12 cellular contexts compared by ENCODE assay signal in genomic region chr5:176995122-176995490, GRCh38. TPM values are rescaled to one million over a fixed set of nuclear protein-coding genes. Genes with fewer than 3 reads are reported as not detected.
A peak's percentile ranks its signal among the peaks of the same experiment; 100 is the strongest.
DNase-seq lines count a peak whose midpoint lies in the region; ATAC-seq and TF ChIP-seq lines count a peak whose summit lies in the region.
"Had no signal": no experiment of that assay in that cellular context is flagged by ENCODE, and none has a peak within 500 bp of the region (broad histone marks: within the 10 kb centered on the region; RNA-seq: fewer than 3 reads in every experiment).

No MANE protein-coding gene starts in this region.

- H3K36me3 ChIP-seq in OCI-LY7 (ENCODE audit: insufficient read depth, low read length) (peaks cover 39% of the 10 kb centered on the region), skeletal muscle satellite cell (ENCODE audit: insufficient read depth, low read length) (no peaks in the 10 kb centered on the region)

- peaks cover 39% of the 10 kb centered on the region for H3K4me1 Mint-ChIP-seq in activated CD4-positive, alpha-beta T cell treated with anti-CD3 and anti-CD28 coated beads for 36 hours

- POLR2A ChIA-PET in activated CD4-positive, alpha-beta T cell treated with anti-CD3 and anti-CD28 coated beads for 36 hours (lab: Charles Lee), result interaction anchor here (0.5 to 0.6 kb wide), 2 partner anchors 9 to 356 kb away, joined by 3 read pairs; partner anchors contain the start of gene LMAN2
- POLR2A ChIA-PET in OCI-LY7 (lab: Charles Lee), result interaction anchor here (0.7 to 1.6 kb wide), 7 partner anchors 9 to 123 kb away, joined by 3 to 16 read pairs (median 4); no protein-coding TSS in a partner anchor

- no peak overlapping the region for H3K4me3 Mint-ChIP-seq in activated CD4-positive, alpha-beta T cell treated with anti-CD3 and anti-CD28 coated beads for 36 hours
- H3K4me3 Mint-ChIP-seq: activated naive CD8-positive, alpha-beta T cell treated with anti-CD3 and anti-CD28 coated beads for 36 hours; natural killer cell had no signal

- BruUV-seq in OCI-LY7 (replicated peaks; lab: Mats Ljungman, UMichigan), result no TSS peak

- no peaks in the 10 kb centered on the region for H3K27me3 ChIP-seq in skeletal muscle satellite cell (ENCODE audit: control insufficient read depth, insufficient read depth, low read length)
- H3K27me3 ChIP-seq: SJCRH30 had no signal

- H3K79me2 ChIP-seq in OCI-LY7 (ENCODE audit: insufficient read depth, low read depth, low read length), result peaks cover 100% of the 10 kb centered on the region

- CTCF ChIA-PET in activated CD4-positive, alpha-beta T cell treated with anti-CD3 and anti-CD28 coated beads for 36 hours (lab: Charles Lee), result interaction anchor here (0.8 to 1.0 kb wide), 2 partner anchors 10 to 495 kb away, joined by 3 read pairs; no protein-coding TSS in a partner anchor
- CTCF ChIA-PET in OCI-LY7 (lab: Charles Lee; ENCODE audit: unreplicated experiment), result interaction anchor here (0.6 kb wide), 1 partner anchor 53 kb away, joined by 3 read pairs; no protein-coding TSS in a partner anchor

- H3K9me3 Mint-ChIP-seq in activated CD4-positive, alpha-beta T cell treated with anti-CD3 and anti-CD28 coated beads for 36 hours (ENCODE audit: low read depth), result peaks cover 6% of the 10 kb centered on the region
- H3K9me3 Mint-ChIP-seq: natural killer cell had no signal

- no peak overlapping the region for H2AFZ ChIP-seq in OCI-LY7 (ENCODE audit: low read length)

- no peak for ATAC-seq in activated CD4-positive, alpha-beta T cell treated with anti-CD3 and anti-CD28 coated beads for 36 hours
- ATAC-seq in HG02840 (IDR thresholded peaks at IDR 0.05; ENCODE audit: low FRiP score, unreplicated experiment) (no peak), HG02798 (IDR thresholded peaks at IDR 0.05; ENCODE audit: poor library complexity, unreplicated experiment) (no peak)

- peaks cover 13% of the 10 kb centered on the region for H4K20me1 ChIP-seq in OCI-LY7 (ENCODE audit: insufficient read depth, low read length)

- no peak for DNase-seq in activated CD4-positive, alpha-beta T cell treated with anti-CD3 and anti-CD28 coated beads for 36 hours
- no peak for DNase-seq in activated CD4-positive, alpha-beta T cell treated with anti-CD3 and anti-CD28 coated beads for 1 hour
- DNase-seq in OCI-LY7 (ENCODE audit: low spot score) (no peak), epithelial cell of prostate (ENCODE audit: low read depth, low spot score) (no peak), AG08396 (ENCODE audit: low spot score) (no peak)
- DNase-seq: activated naive CD8-positive, alpha-beta T cell treated with anti-CD3 and anti-CD28 coated beads for 36 hours; natural killer cell; SJCRH30 had no signal

- peak overlapping the region; percentile 59 for H3K27ac Mint-ChIP-seq in activated CD4-positive, alpha-beta T cell treated with anti-CD3 and anti-CD28 coated beads for 36 hours
- H3K27ac Mint-ChIP-seq: activated naive CD8-positive, alpha-beta T cell treated with anti-CD3 and anti-CD28 coated beads for 36 hours had no signal

- H3K4me2 ChIP-seq in OCI-LY7 (ENCODE audit: low read length) (peak overlapping the region; percentile 60), skeletal muscle satellite cell (ENCODE audit: low read length) (peak overlapping the region; percentile 13)

- H3K4me1 ChIP-seq in OCI-LY7 (ENCODE audit: insufficient read depth, low read length, poor library complexity, severe bottlenecking) (peaks cover 68% of the 10 kb centered on the region), skeletal muscle satellite cell (ENCODE audit: control insufficient read depth, insufficient read depth, low read length) (peaks cover 31% of the 10 kb centered on the region)
- H3K4me1 ChIP-seq: SJCRH30 had no signal

- peaks cover 10% of the 10 kb centered on the region; the same call in 1 of the 2 replicates for H3K9me3 ChIP-seq in OCI-LY7 (ENCODE audit: low read length)
- H3K9me3 ChIP-seq in skeletal muscle satellite cell (replicated peaks; ENCODE audit: low read length), result no peaks in the 10 kb centered on the region
- H3K9me3 ChIP-seq: SJCRH30 had no signal

- H3K4me3 ChIP-seq in OCI-LY7 (ENCODE audit: low read depth, low read length, poor library complexity, severe bottlenecking), result peak overlapping the region; percentile 44
- no peak overlapping the region for H3K4me3 ChIP-seq in skeletal muscle satellite cell (ENCODE audit: low read length)
- H3K4me3 ChIP-seq: SJCRH30 had no signal

- intact Hi-C loops in activated CD4-positive, alpha-beta T cell treated with anti-CD3 and anti-CD28 coated beads for 36 hours (cut with DNase I, micrococcal nuclease), result no loop called here
- intact Hi-C loops in OCI-LY7 (cut with micrococcal nuclease; ENCODE audit: unreplicated experiment), result loop anchor here (10.0 kb wide), 2 partner anchors 310 to 550 kb away; partner anchors contain the start of genes FAF2, PRELID1 and RAB24

- TF ChIP-seq CTCF in OCI-LY7 (conservative IDR thresholded peaks at IDR 0.05; ENCODE audit: low read length), result no peak

- peaks cover 36% of the 10 kb centered on the region for H3K36me3 Mint-ChIP-seq in activated CD4-positive, alpha-beta T cell treated with anti-CD3 and anti-CD28 coated beads for 36 hours (ENCODE audit: low read depth)
- H3K36me3 Mint-ChIP-seq: natural killer cell had no signal

- no peak overlapping the region for H3K9ac ChIP-seq in skeletal muscle satellite cell (ENCODE audit: low read depth, low read length)

- H3K27ac ChIP-seq in OCI-LY7 (ENCODE audit: low read depth, low read length, poor library complexity, severe bottlenecking), result peak overlapping the region; percentile 92
- peak overlapping the region; percentile 18 for H3K27ac ChIP-seq in epithelial cell of prostate
- H3K27ac ChIP-seq: 22Rv1, SJCRH30 had no signal

- no peaks in the 10 kb centered on the region for H3K9me2 ChIP-seq in OCI-LY7 (ENCODE audit: insufficient read depth, low read length)

- H3K27me3 Mint-ChIP-seq in activated CD4-positive, alpha-beta T cell treated with anti-CD3 and anti-CD28 coated beads for 36 hours, result no peaks in the 10 kb centered on the region
- H3K27me3 Mint-ChIP-seq: activated naive CD8-positive, alpha-beta T cell treated with anti-CD3 and anti-CD28 coated beads for 36 hours had no signal

RNA-seq across cellular contexts. Expression of gene UIMC1, which starts 11.5 kb away (rescaled TPM):
- total RNA-seq in activated CD4-positive, alpha-beta T cell treated with anti-CD3 and anti-CD28 coated beads for 36 hours, result 10 to 100 TPM; 50.4 to 53.4 TPM
- total RNA-seq in OCI-LY7 (2014; rRNA removed; shearing (Covaris generic)), result 42.7 and 58.4 TPM in 2 replicates
- total RNA-seq in OCI-LY7 (2022), result 78.5 and 94.1 TPM in 2 replicates
- 17.7 and 24.3 TPM in 2 replicates for total RNA-seq in skeletal muscle satellite cell (2012; rRNA removed)

RNA-seq across cellular contexts. Expression of gene ZNF346, which starts 27.4 kb away (rescaled TPM):
- 10 to 100 TPM; 16.5 to 23.3 TPM for total RNA-seq in activated CD4-positive, alpha-beta T cell treated with anti-CD3 and anti-CD28 coated beads for 36 hours
- total RNA-seq in OCI-LY7 (2014; rRNA removed; shearing (Covaris generic)), result 31.8 and 36.6 TPM in 2 replicates
- 39.7 and 42.4 TPM in 2 replicates for total RNA-seq in OCI-LY7 (2022)
- 11.9 and 12.7 TPM in 2 replicates for total RNA-seq in skeletal muscle satellite cell (2012; rRNA removed)
